Comparison of ENCODE assay signal across 1 cellular context in genomic region chrX:119516157-119516702, GRCh38.
A peak's percentile ranks its signal among the peaks of the same experiment; 100 is the strongest.
TF ChIP-seq lines count a peak whose summit lies in the region.

No MANE protein-coding gene starts in this region.

TF ChIP-seq in GM12878, 131 proteins besides CTCF, POLR2A, EP300 and RAD21 (continued from another document):
- TF ChIP-seq ZBTB40 (IDR thresholded peaks at IDR 0.05; ENCODE audit: borderline replicate concordance): no peak
- no peak for TF ChIP-seq SRF (IDR thresholded peaks at IDR 0.05; ENCODE audit: low read depth in 2 of 2, low read length in 2 of 2)
- no peak for TF ChIP-seq BHLHE40 (IDR thresholded peaks at IDR 0.05; ENCODE audit: borderline replicate concordance in 1 of 2, low read depth in 2 of 2, low read length in 1 of 2)
- TF ChIP-seq MAX (IDR thresholded peaks at IDR 0.05; ENCODE audit: low read depth, low read length): no peak
- no peak for TF ChIP-seq CHD2 (IDR thresholded peaks at IDR 0.05; ENCODE audit: borderline replicate concordance, low read depth, low read length)
- 0 out of 2 replicates have a peak, but pooled peaks have one; percentile 19 for TF ChIP-seq MLLT1 (IDR thresholded peaks at IDR 0.05)
- TF ChIP-seq KDM1A (IDR thresholded peaks at IDR 0.05; ENCODE audit: borderline replicate concordance): no peak
- no peak for TF ChIP-seq NBN (IDR thresholded peaks at IDR 0.05)
- no peak for TF ChIP-seq TCF3 (IDR thresholded peaks at IDR 0.05; ENCODE audit: borderline replicate concordance, insufficient read depth, low read depth, low read length)
- no peak for TF ChIP-seq SREBF2 (IDR thresholded peaks at IDR 0.05; ENCODE audit: low read length)
- peak; percentile 72; the same call in 1 of the 2 replicates for TF ChIP-seq SMARCA5 (IDR thresholded peaks at IDR 0.05)
- TF ChIP-seq SMC3 (IDR thresholded peaks at IDR 0.05; ENCODE audit: borderline replicate concordance, low read length): peak; percentile 92
- TF ChIP-seq RB1 (IDR thresholded peaks at IDR 0.05; ENCODE audit: borderline replicate concordance): 0 out of 2 replicates have a peak, but pooled peaks have one; percentile 36
- peak; percentile 42; the same call in 1 of the 2 replicates for TF ChIP-seq YY1 (IDR thresholded peaks at IDR 0.05; ENCODE audit: low read depth, low read length)
- TF ChIP-seq NR2C2 (IDR thresholded peaks at IDR 0.05; ENCODE audit: borderline replicate concordance, control insufficient read depth, insufficient read length, low read depth): no peak
- TF ChIP-seq ZNF687 (IDR thresholded peaks at IDR 0.05): no peak
TF ChIP-seq in GM12878: peak in this region for 5.
